ENCODE assay signal across 30 cellular contexts in the genomic region with DNA sequence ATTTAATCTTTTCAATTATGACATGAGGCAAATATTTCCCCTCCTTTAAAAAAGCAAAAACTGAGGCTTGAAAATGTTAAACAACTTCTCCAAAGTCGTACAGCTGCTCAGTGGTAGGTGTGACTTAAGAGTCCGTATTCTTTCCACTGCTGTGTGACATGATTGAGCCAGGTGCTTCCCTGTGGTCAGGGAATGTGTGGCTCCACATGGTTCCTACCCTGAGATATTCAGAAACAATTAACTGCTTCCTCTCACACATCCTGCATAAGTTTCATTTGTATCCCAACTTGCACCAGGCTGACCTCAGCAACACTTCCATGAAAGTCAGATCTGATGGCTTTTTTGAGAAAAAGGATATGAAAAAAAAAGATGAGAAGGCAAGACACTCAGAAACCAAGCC. TPM values are rescaled to one million over a fixed set of nuclear protein-coding genes. Genes with fewer than 3 reads are reported as not detected.
DNase-seq lines count a peak whose midpoint lies in the region; FAIRE-seq and TF ChIP-seq lines count a peak whose summit lies in the region.
"Had no signal": no experiment of that assay in that cellular context is flagged by ENCODE, and none has a peak within 500 bp of the region (broad histone marks: within the 10 kb centered on the region; RNA-seq: fewer than 3 reads in every experiment).

No MANE protein-coding gene starts in this region.

- H4K8ac ChIP-seq in H1 (ENCODE audit: extremely low read depth, insufficient read depth, low read length) (no peak overlapping the region), mesendoderm (ENCODE audit: low read depth, low read length) (no peak overlapping the region)

- no peak for TF ChIP-seq POLR2A in H1 (IDR thresholded peaks at IDR 0.05; ENCODE audit: control extremely low read depth in 1 of 2, low read depth in 2 of 2, low read length in 2 of 2)

- H2AFZ ChIP-seq in H1 (ENCODE audit: low read length) = no peak overlapping the region
- H2AFZ ChIP-seq: PC-9 had no signal

- DNase-seq in H1 (ENCODE audit: low read depth in 1 of 2, low spot score in 2 of 2) = no peak
- DNase-seq in iPS DF 4.7 (ENCODE audit: extremely low read depth, low spot score) = peak; percentile 82
- peak; percentile 82 for DNase-seq in mesendoderm
- no peak for DNase-seq in activated gamma-delta T cell treated with Interleukin-2 at 50 U/mL for 16 hours
- no peak for DNase-seq in central memory CD4-positive, alpha-beta T cell
- no peak for DNase-seq in GM10266 (ENCODE audit: extremely low spot score)
- DNase-seq: AML-193; CD4-positive, alpha-beta T cell; GOT3; IMR-90; KG1; MG63; NCI-H1105 treated with DMSO at 0.1 percent for 48 hours; NCI-H146; NCI-H1930; NCI-H446 treated with DMSO at 0.1 percent for 48 hours; NCI-H526; NCI-H82; NK-92 treated with Interleukin-12 subunit alpha and Interleukin-12 subunit beta, amount 100 ng/mL, for 24 hours; PC-9; SJCRH30 had no signal

- no peak overlapping the region for H3K56ac ChIP-seq in H1 (replicated peaks; ENCODE audit: insufficient read length, low read depth, low read length)
- H3K56ac ChIP-seq in mesendoderm (ENCODE audit: low read length) = no peak overlapping the region

- H4K5ac ChIP-seq in H1 (ENCODE audit: insufficient read length, low read depth, low read length) (no peak overlapping the region), mesendoderm (ENCODE audit: low read length) (no peak overlapping the region)

- H2BK15ac ChIP-seq in H1 (ENCODE audit: low read length) (no peak overlapping the region), mesendoderm (replicated peaks; ENCODE audit: low read depth) (no peak overlapping the region)

- no peak for TF ChIP-seq RAD21 in H1 (IDR thresholded peaks at IDR 0.05 in 1 of 2, conservative IDR thresholded peaks at IDR 0.05 in 1 of 2; ENCODE audit: low read depth in 2 of 2, low read length in 2 of 2)

- no peak overlapping the region for H3K14ac ChIP-seq in H1 (ENCODE audit: insufficient read length)

- H3K23ac ChIP-seq in H1 (ENCODE audit: insufficient read length) (no peak overlapping the region), mesendoderm (ENCODE audit: low read length) (no peak overlapping the region)

- no peaks in the 10 kb centered on the region for H3K79me1 ChIP-seq in H1 (ENCODE audit: low read depth, low read length)
- H3K79me1 ChIP-seq in mesendoderm (ENCODE audit: low read length) = no peaks in the 10 kb centered on the region

- CTCF ChIA-PET in HEK293 (lab: Yijun Ruan, JAX) (interaction anchor here (1.0 to 2.2 kb wide), 2 partner anchors 10 to 11 kb away, joined by 3 to 8 read pairs; no protein-coding TSS in a partner anchor), H1 (lab: Charles Lee; ENCODE audit: partially characterized antibody) (interaction anchor here (1.1 to 1.8 kb wide), 2 partner anchors 11 to 29 kb away, joined by 3 to 4 read pairs; no protein-coding TSS in a partner anchor)

- H3K18ac ChIP-seq in H1 (ENCODE audit: extremely low read depth, low read length) = no peak overlapping the region
- H3K18ac ChIP-seq in mesendoderm (ENCODE audit: low read length) = no peak overlapping the region

- no peaks in the 10 kb centered on the region for H3K79me2 ChIP-seq in H1 (ENCODE audit: control insufficient read depth in 1 of 2, insufficient read depth in 2 of 2, low read length in 2 of 2)
- no peaks in the 10 kb centered on the region for H3K79me2 ChIP-seq in mesendoderm (ENCODE audit: control insufficient read depth, insufficient read depth, low read length)

- H2BK20ac ChIP-seq in H1 (ENCODE audit: low read length) = no peak overlapping the region

- H3K27ac ChIP-seq in HEK293 (ENCODE audit: extremely low read depth, low read depth, low read length) (no peak overlapping the region), H1 (ENCODE audit: low read depth, low read length) (peak overlapping the region; percentile 26; the same call in 1 of the 2 replicates), mesendoderm (ENCODE audit: low read depth, low read length) (peak overlapping the region; percentile 3)
- H3K27ac ChIP-seq: A549, PC-9, SJCRH30 had no signal

- no peak overlapping the region for H2AK5ac ChIP-seq in H1 (ENCODE audit: low read depth, low read length)
- H2AK5ac ChIP-seq in mesendoderm (ENCODE audit: low read length) = no peak overlapping the region

- TF ChIP-seq EP300 in H1 (IDR thresholded peaks at IDR 0.05; ENCODE audit: borderline replicate concordance in 1 of 2, low read depth in 2 of 2, low read length in 2 of 2) = peak in 1 of 2 experiments; percentile 31; a peak in 1 of 3 replicates

- no peak for TF ChIP-seq CTCF in HEK293 (tag by site-specific recombination; IDR thresholded peaks at IDR 0.05)
- no peak for TF ChIP-seq CTCF in H1 (IDR thresholded peaks at IDR 0.05; ENCODE audit: control extremely low read depth in 1 of 3, insufficient read depth in 1 of 3, low read depth in 1 of 3, low read length in 3 of 3)
- TF ChIP-seq CTCF in GM10266 (IDR thresholded peaks at IDR 0.05; ENCODE audit: control insufficient read depth, insufficient read depth, low read depth, missing control alignments) = no peak

- H2BK120ac ChIP-seq in H1 (replicated peaks; ENCODE audit: low read depth, low read length) = no peak overlapping the region
- no peak overlapping the region for H2BK120ac ChIP-seq in mesendoderm (ENCODE audit: low read depth, low read length)

- no peak overlapping the region for H4K91ac ChIP-seq in H1 (replicated peaks; ENCODE audit: insufficient read length, low read length)

- H3K9ac ChIP-seq in H1 (replicated peaks in 1 of 4; ENCODE audit: extremely low read depth in 1 of 4, low read depth in 3 of 4, low read length in 3 of 4) (no peak overlapping the region), mesendoderm (ENCODE audit: low read length) (no peak overlapping the region)
- H3K9ac ChIP-seq: BLaER1 treated with 17β-estradiol and CSF1 and Interleukin-3, amounts not matched to agents 10 nM and 100 nM had no signal

- H3K9me3 ChIP-seq in HEK293 (ENCODE audit: control insufficient read depth, insufficient read depth, low read depth, low read length) (no peaks in the 10 kb centered on the region), H1 (ENCODE audit: insufficient read depth in 2 of 2, low read depth in 1 of 2, low read length in 1 of 2) (peaks cover 10 to 11% of the 10 kb centered on the region in 2 experiments)

- H3K27me3 ChIP-seq in H1 (replicated peaks in 1 of 4; ENCODE audit: control insufficient read depth in 3 of 4, extremely low read depth in 1 of 4, insufficient read depth in 3 of 4, low read length in 3 of 4) (peaks cover 0 to 1% (median 0%) of the 10 kb centered on the region in 4 experiments; a peak in 1 of 7 replicates), mesendoderm (ENCODE audit: insufficient read depth, low read length, poor library complexity) (no peaks in the 10 kb centered on the region)
- H3K27me3 ChIP-seq: BLaER1 treated with 17β-estradiol and CSF1 and Interleukin-3, amounts not matched to agents 10 nM and 100 nM; SJCRH30 had no signal

- no peaks in the 10 kb centered on the region for H4K20me1 ChIP-seq in H1 (replicated peaks in 1 of 2; ENCODE audit: control insufficient read depth in 1 of 2, insufficient read depth in 2 of 2, low read length in 2 of 2)

- no peaks in the 10 kb centered on the region for H3K23me2 ChIP-seq in H1 (ENCODE audit: low read depth, low read length)

- no peak overlapping the region for H3K4me3 ChIP-seq in HEK293 (ENCODE audit: low read depth, low read length)
- H3K4me3 ChIP-seq in H1 (ENCODE audit: extremely low read depth in 1 of 4, insufficient read depth in 2 of 4, low read depth in 3 of 4, low read length in 4 of 4) = peak overlapping the region in 1 of 4 experiments; percentile 31; a peak in 2 of 8 replicates
- H3K4me3 ChIP-seq in mesendoderm (ENCODE audit: low read length) = no peak overlapping the region
- H3K4me3 ChIP-seq: A549, GM12878, MG63, PC-9, SJCRH30 had no signal

- H3K4me2 ChIP-seq in H1 (ENCODE audit: insufficient read depth in 1 of 2, low read depth in 2 of 2, low read length in 2 of 2) = peak overlapping the region; percentile 7 to 19; a peak in 1 of 4 replicates
- H3K4me2 ChIP-seq in mesendoderm (ENCODE audit: low read length) = no peak overlapping the region
- H3K4me2 ChIP-seq: A549, PC-9 had no signal

- no peak overlapping the region for H2BK12ac ChIP-seq in H1 (ENCODE audit: low read depth, low read length)

- 18% methylated on average over 2 of the region's 2 CpGs; no CpG with 5 or more reads in 1 of the 2 experiments for WGBS in H1 (ENCODE audit: extremely low coverage in 1 of 2, insufficient coverage in 1 of 2, insufficient read length in 1 of 2, insufficient replicate concordance in 2 of 2, low coverage in 1 of 2, low lambda C conversion rate in 2 of 2, missing lambda C conversion rate in 1 of 2), 2 experiments
- WGBS in mesendoderm (ENCODE audit: extremely low coverage, insufficient coverage, low lambda C conversion rate) = no CpG with 5 or more reads among the region's 2 CpGs

- H3K4ac ChIP-seq in H1 (replicated peaks; ENCODE audit: insufficient read length, low read depth, low read length) (no peak overlapping the region), mesendoderm (ENCODE audit: low read depth, low read length) (no peak overlapping the region)

- FAIRE-seq in H1 (lab: Jason Lieb, UNC) = peak; percentile 98
- FAIRE-seq: A549, D721Med, GM12878, HTR-8/SVneo had no signal

- H3K36me3 ChIP-seq in HEK293 (ENCODE audit: control insufficient read depth in 2 of 2, insufficient read depth in 1 of 2, low read length in 2 of 2) = no peaks in the 10 kb centered on the region
- peaks cover 0 to 3% (median 0%) of the 10 kb centered on the region in 4 experiments; a peak in 1 of 8 replicates for H3K36me3 ChIP-seq in H1 (ENCODE audit: control insufficient read depth in 2 of 4, insufficient read depth in 4 of 4, low read length in 3 of 4)
- no peaks in the 10 kb centered on the region for H3K36me3 ChIP-seq in mesendoderm (ENCODE audit: control insufficient read depth, insufficient read depth, low read length)
- H3K36me3 ChIP-seq: MG63, SJCRH30 had no signal

- H3K4me1 ChIP-seq in HEK293 (ENCODE audit: control insufficient read depth, insufficient read depth, low read length) (no peaks in the 10 kb centered on the region), H1 (replicated peaks in 1 of 4; ENCODE audit: control insufficient read depth in 3 of 4, insufficient read depth in 4 of 4, low read length in 3 of 4) (peaks cover 0 to 14% (median 8%) of the 10 kb centered on the region in 4 experiments; a peak in 6 of 7 replicates), mesendoderm (ENCODE audit: control insufficient read depth, low read depth, low read length) (peaks cover 4% of the 10 kb centered on the region)
- H3K4me1 ChIP-seq: A549, SJCRH30 had no signal

- H2BK5ac ChIP-seq in H1 (ENCODE audit: low read depth, low read length) (0 out of 2 replicates have a peak overlapping the region, but pooled peaks have one; percentile 80), mesendoderm (ENCODE audit: low read length) (no peak overlapping the region)

- POLR2A ChIA-PET in HEK293 (lab: Yijun Ruan, JAX) = no interaction called here
- POLR2A ChIA-PET in H1 (lab: Charles Lee; ENCODE audit: partially characterized antibody) = interaction anchor here (0.5 to 0.8 kb wide), 3 partner anchors 12 to 215 kb away, joined by 3 to 4 read pairs (median 3); a partner anchor contains a TSS

RNA-seq across cellular contexts. Expression of a gene that starts 13.6 kb away (rescaled TPM):
- not detected in 2 replicates for total RNA-seq in H1 (2021; fragmentation: NEBNext Ultra II Directional; extraction: Animal tissue kit (Norgen Biotek cat#: 25700))
- polyA plus RNA-seq in H1 (2011; rRNA removed) = 0.03 TPM in 1 of 2 replicates, not detected in the other
- not detected for polyA plus RNA-seq in H1 (2011; cell fraction: cytosol; rRNA removed)
- polyA plus RNA-seq in H1 (2011; cell fraction: nucleus; rRNA removed) = not detected
- polyA plus RNA-seq in H1 (2012, experiment 1 of 2) = not detected in 4 replicates
- not detected for polyA plus RNA-seq in H1 (2012, experiment 2 of 2)
- polyA plus RNA-seq in H1 (2013, experiment 1 of 2) = 0.06 TPM
- polyA plus RNA-seq in H1 (2013, experiment 2 of 2) = 0.06 TPM
- not detected in 2 replicates for polyA minus RNA-seq in H1 (2011; rRNA and poly(A)+ RNA removed)
- not detected for polyA minus RNA-seq in H1 (2011; cell fraction: cytosol; rRNA and poly(A)+ RNA removed)
- not detected for polyA minus RNA-seq in H1 (2011; cell fraction: nucleus; rRNA and poly(A)+ RNA removed)
- not detected for polyA plus RNA-seq in mesendoderm (2013, experiment 1 of 2)
- 0.03 TPM for polyA plus RNA-seq in mesendoderm (2013, experiment 2 of 2)
- total RNA-seq: CD4-positive, alpha-beta T cell; G401; GM12878; IMR-90; PC-9; Right ventricle myocardium inferior; RPMI7951; SJCRH30 had no signal
- polyA plus RNA-seq: A549, GM12878, IMR-90 had no signal

RNA-seq across cellular contexts. Expression of a gene that starts 41.0 kb away (rescaled TPM):
- total RNA-seq in H1 (2021; fragmentation: NEBNext Ultra II Directional; extraction: Animal tissue kit (Norgen Biotek cat#: 25700)) = not detected in 2 replicates
- not detected in 2 replicates for polyA plus RNA-seq in H1 (2011; rRNA removed)
- not detected for polyA plus RNA-seq in H1 (2011; cell fraction: cytosol; rRNA removed)
- polyA plus RNA-seq in H1 (2011; cell fraction: nucleus; rRNA removed) = not detected
- not detected in 4 replicates for polyA plus RNA-seq in H1 (2012, experiment 1 of 2)
- polyA plus RNA-seq in H1 (2012, experiment 2 of 2) = not detected
- 0.04 TPM for polyA plus RNA-seq in H1 (2013, experiment 1 of 2)
- polyA plus RNA-seq in H1 (2013, experiment 2 of 2) = 0.06 TPM
- not detected in 2 replicates for polyA minus RNA-seq in H1 (2011; rRNA and poly(A)+ RNA removed)
- polyA minus RNA-seq in H1 (2011; cell fraction: cytosol; rRNA and poly(A)+ RNA removed) = not detected
- polyA minus RNA-seq in H1 (2011; cell fraction: nucleus; rRNA and poly(A)+ RNA removed) = not detected
- polyA plus RNA-seq in mesendoderm (2013, experiment 1 of 2) = 0.03 TPM
- polyA plus RNA-seq in mesendoderm (2013, experiment 2 of 2) = 0.03 TPM
- total RNA-seq: G401, IMR-90, PC-9, Right ventricle myocardium inferior, RPMI7951, SJCRH30 had no signal
- polyA plus RNA-seq: A549, IMR-90 had no signal

Comparison
In these comparisons a context has a peak if more than half of its experiments do, and no peak if none do; other contexts are left out.
1. DNase-seq: peak in iPS DF 4.7 (single experiment) and mesendoderm (single experiment); none in H1 (0 of 2), activated gamma-delta T cell treated with Interleukin-2 at 50 U/mL for 16 hours (single experiment), central memory CD4-positive, alpha-beta T cell (single experiment) and GM10266 (single experiment).